Comparison of ENCODE assay signal across 1 cellular context in the genomic region with DNA sequence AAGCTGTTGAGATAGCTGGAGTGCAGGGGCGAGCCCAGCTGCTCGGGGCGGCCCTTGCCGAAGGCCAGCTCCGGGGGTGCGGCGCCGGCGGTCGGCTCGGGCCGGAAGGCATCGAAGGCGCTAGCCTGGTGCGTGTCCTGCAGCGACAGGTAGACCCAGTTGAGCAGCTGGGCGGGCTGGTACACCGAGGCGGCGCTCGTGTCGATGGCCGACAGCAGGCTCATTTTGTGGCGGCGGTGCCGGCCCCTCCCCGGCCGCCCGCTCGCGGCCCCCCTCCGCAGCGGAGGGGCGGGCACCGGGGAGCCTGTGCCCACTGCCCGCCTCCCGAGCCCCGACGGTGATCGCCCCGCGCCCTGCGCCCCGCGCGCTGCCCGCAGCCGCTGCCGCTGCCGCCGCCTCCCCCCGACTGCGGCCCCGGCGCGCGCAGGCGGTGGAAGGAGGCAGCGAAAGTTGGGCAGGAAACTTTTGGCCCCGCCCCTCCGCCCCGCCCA.
TF ChIP-seq lines count a peak whose summit lies in the region.

ZCCHC24 (minus strand) TSS at position 408 of the 491 bp plus-strand sequence; CDS start at position 224, 184 bp downstream.

TF ChIP-seq in HepG2, 621 proteins besides CTCF, POLR2A, EP300 and RAD21 (continued from another document):
- TF ChIP-seq HMGA1 (CRISPR knock-in tag; conservative IDR thresholded peaks at IDR 0.05) (no peak), ZNF761 (CRISPR knock-in tag; conservative IDR thresholded peaks at IDR 0.05) (no peak), ATF7-NPFF (CRISPR knock-in tag; IDR thresholded peaks at IDR 0.05; ENCODE audit: low read depth) (peak; percentile 3; the same call in 1 of the 2 replicates), ELK4 (CRISPR knock-in tag; IDR thresholded peaks at IDR 0.05; ENCODE audit: borderline replicate concordance) (0 out of 2 replicates have a peak, but pooled peaks have one; percentile 39), ZSCAN30 (CRISPR knock-in tag; IDR thresholded peaks at IDR 0.05) (no peak), TBX2 (CRISPR knock-in tag; IDR thresholded peaks at IDR 0.05; ENCODE audit: borderline replicate concordance) (peak; percentile 6; the same call in 1 of the 2 replicates), POLR2G (IDR thresholded peaks at IDR 0.05; ENCODE audit: low read depth, low read length) (peak; percentile 62)
